21 cellular contexts compared by ENCODE assay signal in genomic region chr16:75261590-75262078, GRCh38. TPM values are rescaled to one million over a fixed set of nuclear protein-coding genes. Genes with fewer than 3 reads are reported as not detected.
DNase-seq lines count a peak whose midpoint lies in the region; ATAC-seq and TF ChIP-seq lines count a peak whose summit lies in the region.
"Had no signal": no experiment of that assay in that cellular context is flagged by ENCODE, and none has a peak within 500 bp of the region (broad histone marks: within the 10 kb centered on the region; RNA-seq: fewer than 3 reads in every experiment).

No MANE protein-coding gene starts in this region.

- H3K36me3 ChIP-seq in right atrium auricular region (no peaks in the 10 kb centered on the region), endocrine pancreas (ENCODE audit: control insufficient read depth, insufficient read depth, low read length) (no peaks in the 10 kb centered on the region), neuronal stem cell (replicated peaks in 1 of 2; ENCODE audit: control insufficient read depth in 2 of 2, insufficient read depth in 2 of 2, low read length in 2 of 2) (peaks cover 2 to 48% of the 10 kb centered on the region in 2 donors), uterus (no peaks in the 10 kb centered on the region)

- no peak overlapping the region for H4K8ac ChIP-seq in neuronal stem cell (ENCODE audit: low read depth, low read length)

- TF ChIP-seq CTCF in right atrium auricular region (IDR thresholded peaks at IDR 0.05) (no peak), uterus (IDR thresholded peaks at IDR 0.05) (no peak)

- H3K79me1 ChIP-seq in neuronal stem cell (ENCODE audit: low read depth, low read length), result peaks cover 45% of the 10 kb centered on the region

- H3K4ac ChIP-seq in neuronal stem cell (ENCODE audit: low read length), result no peak overlapping the region

- H2BK120ac ChIP-seq in neuronal stem cell (ENCODE audit: low read depth, low read length), result no peak overlapping the region

- H2AFZ ChIP-seq in neuronal stem cell (ENCODE audit: low read length), result no peak overlapping the region
- H2AFZ ChIP-seq: GM23248 had no signal

- no peak overlapping the region for H4K91ac ChIP-seq in neuronal stem cell (ENCODE audit: low read depth, low read length, poor library complexity)

- H3K4me3 ChIP-seq in right atrium auricular region (no peak overlapping the region), endocrine pancreas (ENCODE audit: control insufficient read depth, insufficient read depth, low read length) (no peak overlapping the region), neuronal stem cell (ENCODE audit: low read length in 2 of 2) (peak overlapping the region in 1 of 2 donors; percentile 12), uterus (no peak overlapping the region)
- H3K4me3 ChIP-seq: A549, GM23248 had no signal

- DNase-seq in right atrium auricular region (ENCODE audit: low spot score), result no peak
- DNase-seq in left ventricle myocardium superior, result no peak
- no peak for DNase-seq in neuronal stem cell (ENCODE audit: low spot score)
- peak in 1 of 2 donors; percentile 11 for DNase-seq in uterus
- DNase-seq in HPDE6-E6E7 (ENCODE audit: extremely low spot score), result no peak
- no peak for DNase-seq in hippocampal formation (lab: John Stamatoyannopoulos, UW)
- DNase-seq: activated CD8-positive, alpha-beta T cell treated with anti-CD3 and anti-CD28 coated beads, Interleukin-2, amount 10 ng/mL, durations not matched to agents 7 days and 5 days; CD4-positive, alpha-beta T cell; cortex of kidney; GM23248; hypothalamus; NCI-H2029; NCI-H69; stimulated activated CD4-positive, alpha-beta T cell treated with anti-CD3 and anti-CD28 coated beads, Interleukin-1b, Interleukin-23, amount 100 ng/mL, for 48 hours; SW 1271; upper lobe of left lung had no signal

- H3K23ac ChIP-seq in neuronal stem cell (ENCODE audit: low read depth, low read length, poor library complexity), result peak overlapping the region; percentile 55

- H3K9ac ChIP-seq in endocrine pancreas (ENCODE audit: control insufficient read depth, insufficient read depth, low read length) (peak overlapping the region; percentile 49), neuronal stem cell (ENCODE audit: low read depth, low read length, poor library complexity) (peak overlapping the region; percentile 60)
- H3K9ac ChIP-seq: GM23248 had no signal

- H3K27me3 ChIP-seq in right atrium auricular region, result no peaks in the 10 kb centered on the region
- no peaks in the 10 kb centered on the region for H3K27me3 ChIP-seq in endocrine pancreas (ENCODE audit: control insufficient read depth, insufficient read depth, low read length)
- no peaks in the 10 kb centered on the region for H3K27me3 ChIP-seq in neuronal stem cell (ENCODE audit: control insufficient read depth in 3 of 3, insufficient read depth in 3 of 3, low read depth in 1 of 3, low read length in 3 of 3)
- no peaks in the 10 kb centered on the region for H3K27me3 ChIP-seq in uterus

- intact Hi-C loops in left ventricle myocardium superior (cut with micrococcal nuclease) (no loop called here), uterus (cut with DNase I; ENCODE audit: low total_unique reads) (no loop called here)

- no peak overlapping the region for H3K4me2 ChIP-seq in neuronal stem cell (ENCODE audit: insufficient read depth, low read length, poor library complexity, severe bottlenecking)

- no CpG with 5 or more reads among the region's 3 CpGs for WGBS in neuronal stem cell (ENCODE audit: extremely low coverage in 2 of 2, insufficient read length in 2 of 2, insufficient replicate concordance in 1 of 2), 2 donors

- peaks cover 0 to 79% of the 10 kb centered on the region in 2 donors for H3K4me1 ChIP-seq in right atrium auricular region
- no peaks in the 10 kb centered on the region for H3K4me1 ChIP-seq in endocrine pancreas (ENCODE audit: control insufficient read depth, insufficient read depth, low read length)
- H3K4me1 ChIP-seq in neuronal stem cell (ENCODE audit: control insufficient read depth in 2 of 2, insufficient read depth in 1 of 2, low read depth in 1 of 2, low read length in 2 of 2), result peaks cover 28 to 54% of the 10 kb centered on the region in 2 donors
- H3K4me1 ChIP-seq in uterus, result peaks cover 9 to 37% of the 10 kb centered on the region in 2 donors

- H2BK15ac ChIP-seq in neuronal stem cell (ENCODE audit: low read length), result no peak overlapping the region

- H3K9me3 ChIP-seq in right atrium auricular region, result no peaks in the 10 kb centered on the region
- H3K9me3 ChIP-seq in endocrine pancreas (ENCODE audit: control insufficient read depth, low read length), result no peaks in the 10 kb centered on the region
- H3K9me3 ChIP-seq in neuronal stem cell (replicated peaks in 1 of 2; ENCODE audit: control insufficient read depth in 2 of 2, insufficient read depth in 1 of 2, low read depth in 1 of 2, low read length in 2 of 2), result no peaks in the 10 kb centered on the region
- no peaks in the 10 kb centered on the region for H3K9me3 ChIP-seq in uterus
- H3K9me3 ChIP-seq: A549, upper lobe of left lung had no signal

- no peak for TF ChIP-seq POLR2A in uterus (IDR thresholded peaks at IDR 0.05)

- ATAC-seq in left ventricle myocardium superior, result no peak
- no peak for ATAC-seq in GM19455 (IDR thresholded peaks at IDR 0.05; ENCODE audit: unreplicated experiment)
- ATAC-seq: activated CD8-positive, alpha-beta T cell treated with anti-CD3 and anti-CD28 coated beads, Interleukin-2, amount 10 ng/mL, durations not matched to agents 7 days and 5 days had no signal

- peak overlapping the region; percentile 58 for H2BK12ac ChIP-seq in neuronal stem cell (ENCODE audit: low read length)

- H3K27ac ChIP-seq in right atrium auricular region (peak overlapping the region; percentile 97 to 98), neuronal stem cell (replicated peaks; ENCODE audit: low read length) (no peak overlapping the region), uterus (peak overlapping the region; percentile 42 to 84)
- H3K27ac ChIP-seq: GM23248 had no signal

- no peak overlapping the region for H2BK5ac ChIP-seq in neuronal stem cell (ENCODE audit: low read length)

- peak overlapping the region; percentile 75 for H2AK5ac ChIP-seq in neuronal stem cell (ENCODE audit: low read depth, low read length)

- peak overlapping the region; percentile 38 for H3K18ac ChIP-seq in neuronal stem cell (ENCODE audit: low read length)

- H3K14ac ChIP-seq in neuronal stem cell (ENCODE audit: low read length), result no peak overlapping the region

RNA-seq across cellular contexts. Expression of gene BCAR1, which starts 10.2 kb away (rescaled TPM):
- 10 to 100 TPM; 58.0 to 88.2 TPM for total RNA-seq in right atrium auricular region
- total RNA-seq in left ventricle myocardium superior, result 82.9 TPM
- 43.7 TPM for polyA plus RNA-seq in neuronal stem cell (2013, experiment 1 of 2)
- polyA plus RNA-seq in neuronal stem cell (2013, experiment 2 of 2), result 43.2 TPM
- total RNA-seq in uterus, result 100 to 1,000 TPM in 1 of 4 donors, 10 to 100 TPM in 3; 42.8 to 104 (median 47.2) TPM

RNA-seq across cellular contexts. Expression of gene CTRB1, which starts 42.8 kb away (rescaled TPM):
- total RNA-seq in right atrium auricular region, result not detected
- total RNA-seq in left ventricle myocardium superior, result not detected
- 0.06 TPM for polyA plus RNA-seq in neuronal stem cell (2013, experiment 1 of 2)
- 0.06 TPM for polyA plus RNA-seq in neuronal stem cell (2013, experiment 2 of 2)
- not detected for total RNA-seq in uterus
- total RNA-seq: activated CD8-positive, alpha-beta T cell treated with anti-CD3 and anti-CD28 coated beads, Interleukin-2, amount 10 ng/mL, durations not matched to agents 7 days and 5 days; activated T-helper 1 cell treated with anti-CD3 and anti-CD28 coated beads, Interleukin-12 subunit alpha, Interleukin-12 subunit beta, Interleukin-2, Interleukin-4 antibody, amounts not matched to agents 30 ng/mL and 10 ng/mL and 1 ng/mL, durations not matched to agents 14 hours and 24 hours and 36 hours; CD4-positive, alpha-beta T cell; GM23248; renal cortical epithelial cell had no signal
- polyA plus RNA-seq: A549, GM23248 had no signal

RNA-seq across cellular contexts. Expression of gene CTRB2, which starts 54.7 kb away (rescaled TPM):
- total RNA-seq in right atrium auricular region (not detected), left ventricle myocardium superior (not detected), uterus (not detected)
- polyA plus RNA-seq in neuronal stem cell (2013, experiment 1 of 2), result not detected
- polyA plus RNA-seq in neuronal stem cell (2013, experiment 2 of 2), result 0.01 TPM
- total RNA-seq: activated CD8-positive, alpha-beta T cell treated with anti-CD3 and anti-CD28 coated beads, Interleukin-2, amount 10 ng/mL, durations not matched to agents 7 days and 5 days; activated T-helper 1 cell treated with anti-CD3 and anti-CD28 coated beads, Interleukin-12 subunit alpha, Interleukin-12 subunit beta, Interleukin-2, Interleukin-4 antibody, amounts not matched to agents 30 ng/mL and 10 ng/mL and 1 ng/mL, durations not matched to agents 14 hours and 24 hours and 36 hours; CD4-positive, alpha-beta T cell; GM23248; renal cortical epithelial cell had no signal
- polyA plus RNA-seq: A549, GM23248 had no signal
